ENCODE assay signal across 23 cellular contexts in genomic region chr21:16492892-16493291, GRCh38.
"Had no signal": no experiment of that assay in that cellular context is flagged by ENCODE, and none has a peak within 500 bp of the region (broad histone marks: within the 10 kb centered on the region; RNA-seq: fewer than 3 reads in every experiment).

No MANE protein-coding gene starts in this region.

- ATAC-seq: activated CD4-positive, CD25-positive, alpha-beta regulatory T cell treated with anti-CD3 and anti-CD28 coated beads, Interleukin-2, amount 50 U/mL, for 24 hours; activated T-cell treated with anti-CD3 and anti-CD28 coated beads, Interleukin-2, amount 50 U/mL, for 4 hours; mucosa of descending colon; naive thymus-derived CD8-positive, alpha-beta T cell; pancreas; right lobe of liver had no signal

- H3K36me3 ChIP-seq: ascending aorta, neutrophil, pancreas, right lobe of liver, stomach, thoracic aorta, upper lobe of left lung had no signal

- H3K4me2 ChIP-seq: smooth muscle cell had no signal

- H3K4me1 ChIP-seq: ascending aorta, pancreas, right lobe of liver, stomach, upper lobe of left lung had no signal

- H3K27ac ChIP-seq: ascending aorta, heart right ventricle, neutrophil, pancreas, right lobe of liver, stomach, thoracic aorta, upper lobe of left lung had no signal

- DNase-seq: activated CD4-positive, alpha-beta T cell treated with anti-CD3 and anti-CD28 coated beads, Interleukin-2, amount 50 U/mL, for 1 hour; activated CD8-positive, alpha-beta memory T cell treated with anti-CD3 and anti-CD28 coated beads, Interleukin-2, amount 50 U/mL, for 4 hours; activated naive CD4-positive, alpha-beta T cell treated with anti-CD3 and anti-CD28 coated beads, Interleukin-2, amount 50 U/mL, for 16 hours; activated T-cell treated with anti-CD3 and anti-CD28 coated beads, Interleukin-2, amount 50 U/mL, for 4 hours; cerebellar nuclear complex; effector CD4-positive, alpha-beta T cell; heart right ventricle; immature natural killer cell; mesenchymal stem cell; mucosa of descending colon; naive thymus-derived CD8-positive, alpha-beta T cell; pancreas; right lobe of liver; stimulated activated CD4-positive, alpha-beta T cell treated with anti-CD3 and anti-CD28 coated beads, Interleukin-4, amount 100 ng/mL, for 1 hour; stomach; T-helper 1 cell; T-helper 9 cell; upper lobe of left lung had no signal

- H3K4me3 ChIP-seq: ascending aorta, heart right ventricle, mucosa of descending colon, pancreas, right lobe of liver, smooth muscle cell, stomach, thoracic aorta, upper lobe of left lung had no signal

- H3K27me3 ChIP-seq: ascending aorta, heart right ventricle, neutrophil, pancreas, right lobe of liver, stomach, upper lobe of left lung had no signal

- H3K9me3 ChIP-seq: ascending aorta, heart right ventricle, neutrophil, pancreas, right lobe of liver, stomach, thoracic aorta, upper lobe of left lung had no signal
